ENCODE assay signal across 23 cellular contexts in the genomic region with DNA sequence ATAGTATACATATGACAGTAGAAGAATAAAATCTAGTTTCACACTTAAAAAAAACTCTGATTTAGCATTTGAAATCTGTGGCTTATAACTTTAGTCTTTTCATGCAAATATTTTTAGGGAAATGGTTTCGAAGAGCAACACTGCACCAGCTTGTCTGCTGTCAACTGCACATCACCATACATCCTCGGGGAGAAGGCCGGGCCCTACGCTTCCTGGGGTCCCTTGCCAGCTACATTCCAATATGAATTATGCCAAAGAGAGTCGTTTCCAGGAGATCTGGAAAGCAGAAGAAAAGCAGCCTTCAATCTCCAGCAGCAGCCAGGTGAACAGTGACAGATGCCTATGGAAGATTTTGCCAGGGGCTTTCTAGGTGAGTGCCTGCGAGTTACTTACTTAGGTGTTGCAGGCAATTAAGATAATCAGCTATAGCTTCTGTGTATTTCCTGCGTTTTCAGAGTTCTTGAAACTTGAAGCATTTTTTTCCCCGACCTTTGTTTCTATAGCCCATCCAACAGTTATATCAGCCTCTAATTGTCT.
DNase-seq lines count a peak whose midpoint lies in the region; ATAC-seq and TF ChIP-seq lines count a peak whose summit lies in the region.
"Had no signal": no experiment of that assay in that cellular context is flagged by ENCODE, and none has a peak within 500 bp of the region (broad histone marks: within the 10 kb centered on the region; RNA-seq: fewer than 3 reads in every experiment).

No MANE protein-coding gene starts in this region.

- DNase-seq in ecto neural progenitor cell (ENCODE audit: low spot score) (peak; percentile 48), mesothelial cell of epicardium (ENCODE audit: low spot score in 2 of 2, unreplicated experiment in 2 of 2) (no peak), NCI-H1105 treated with DMSO at 0.1 percent for 48 hours (lab: John Stamatoyannopoulos, UW) (no peak), erythroblast (lab: John Stamatoyannopoulos, UW) (no peak)
- DNase-seq: activated CD4-positive, alpha-beta memory T cell treated with anti-CD3 and anti-CD28 coated beads for 36 hours; activated naive CD4-positive, alpha-beta T cell treated with anti-CD3 and anti-CD28 coated beads, Interleukin-2, amount 10 ng/mL, durations not matched to agents 7 days and 5 days; activated T-cell treated with anti-CD3 and anti-CD28 coated beads, Interleukin-2, amount 50 U/mL, for 24 hours; DMS 273 treated with DMSO at 0.1 percent for 48 hours; glutamatergic neuron; GOT3; NCI-H187 treated with DMSO at 0.1 percent for 48 hours; NCI-H510A treated with DMSO at 0.1 percent for 48 hours; SHP77; T-helper 17 cell; WERI-Rb-1 had no signal

- H3K9me3 Mint-ChIP-seq in mesothelial cell of epicardium: no peaks in the 10 kb centered on the region
- H3K9me3 Mint-ChIP-seq: activated CD4-positive, alpha-beta memory T cell treated with anti-CD3 and anti-CD28 coated beads for 36 hours; activated naive CD4-positive, alpha-beta T cell treated with anti-CD3 and anti-CD28 coated beads, Interleukin-2, amount 10 ng/mL, durations not matched to agents 7 days and 5 days; activated T-cell treated with anti-CD3 and anti-CD28 coated beads, Interleukin-2, amount 50 U/mL, for 24 hours; nephron had no signal

- no peaks in the 10 kb centered on the region for H3K79me2 ChIP-seq in ACC112 (ENCODE audit: control insufficient read depth, insufficient read depth, low read length, unreplicated experiment)

- H2AFZ ChIP-seq in ACC112 (ENCODE audit: low read length, unreplicated experiment): peak overlapping the region; percentile 40

- H3K36me3 ChIP-seq in ACC112 (ENCODE audit: insufficient read depth, low read length) (no peaks in the 10 kb centered on the region), HUES48 (ENCODE audit: control insufficient read depth, insufficient read depth, low read length) (no peaks in the 10 kb centered on the region)
- H3K36me3 ChIP-seq: BLaER1 treated with 17β-estradiol and CSF1 and Interleukin-3, amounts not matched to agents 10 nM and 100 nM; WERI-Rb-1 had no signal

- no peak for ATAC-seq in HG02970 (IDR thresholded peaks at IDR 0.05; ENCODE audit: low FRiP score, unreplicated experiment)
- ATAC-seq in HG02870 (IDR thresholded peaks at IDR 0.05; ENCODE audit: unreplicated experiment): no peak
- ATAC-seq: T-helper 17 cell had no signal

- H3K4me3 Mint-ChIP-seq in mesothelial cell of epicardium: no peak overlapping the region
- H3K4me3 Mint-ChIP-seq: activated CD4-positive, alpha-beta memory T cell treated with anti-CD3 and anti-CD28 coated beads for 36 hours; activated naive CD4-positive, alpha-beta T cell treated with anti-CD3 and anti-CD28 coated beads, Interleukin-2, amount 10 ng/mL, durations not matched to agents 7 days and 5 days; activated T-cell treated with anti-CD3 and anti-CD28 coated beads, Interleukin-2, amount 50 U/mL, for 24 hours; nephron; T-helper 17 cell had no signal

- no peaks in the 10 kb centered on the region for H3K36me3 Mint-ChIP-seq in mesothelial cell of epicardium
- H3K36me3 Mint-ChIP-seq: activated CD4-positive, alpha-beta memory T cell treated with anti-CD3 and anti-CD28 coated beads for 36 hours; activated naive CD4-positive, alpha-beta T cell treated with anti-CD3 and anti-CD28 coated beads, Interleukin-2, amount 10 ng/mL, durations not matched to agents 7 days and 5 days had no signal

- H3K27ac Mint-ChIP-seq in mesothelial cell of epicardium: peak overlapping the region; percentile 87
- H3K27ac Mint-ChIP-seq: activated CD4-positive, alpha-beta memory T cell treated with anti-CD3 and anti-CD28 coated beads for 36 hours; activated naive CD4-positive, alpha-beta T cell treated with anti-CD3 and anti-CD28 coated beads, Interleukin-2, amount 10 ng/mL, durations not matched to agents 7 days and 5 days; activated T-cell treated with anti-CD3 and anti-CD28 coated beads, Interleukin-2, amount 50 U/mL, for 24 hours; nephron; T-helper 17 cell had no signal

- H3K27ac ChIP-seq in ACC112 (ENCODE audit: low read depth, low read length): peak overlapping the region; percentile 71
- peak overlapping the region; percentile 57 for H3K27ac ChIP-seq in HUES48 (ENCODE audit: low read depth, low read length)
- H3K27ac ChIP-seq: BLaER1 treated with 17β-estradiol and CSF1 and Interleukin-3, amounts not matched to agents 10 nM and 100 nM; WERI-Rb-1 had no signal

- TF ChIP-seq CTCF in mesothelial cell of epicardium (IDR thresholded peaks at IDR 0.05; ENCODE audit: unreplicated experiment): no peak

- H3K4me1 Mint-ChIP-seq in mesothelial cell of epicardium: peaks cover 36% of the 10 kb centered on the region
- H3K4me1 Mint-ChIP-seq: activated naive CD4-positive, alpha-beta T cell treated with anti-CD3 and anti-CD28 coated beads, Interleukin-2, amount 10 ng/mL, durations not matched to agents 7 days and 5 days; nephron; T-helper 17 cell had no signal

- H3K4me3 ChIP-seq in ACC112 (ENCODE audit: low read depth, low read length): peak overlapping the region; percentile 55
- H3K4me3 ChIP-seq in HUES48 (ENCODE audit: low read depth, low read length): no peak overlapping the region
- H3K4me3 ChIP-seq: BLaER1 treated with 17β-estradiol and CSF1 and Interleukin-3, amounts not matched to agents 10 nM and 100 nM; coronary artery; lung had no signal

- H3K9ac ChIP-seq in HUES48 (ENCODE audit: low read depth, low read length): no peak overlapping the region
- H3K9ac ChIP-seq: BLaER1 treated with 17β-estradiol and CSF1 and Interleukin-3, amounts not matched to agents 10 nM and 100 nM had no signal

- H3K27me3 ChIP-seq in ACC112 (ENCODE audit: insufficient read depth, low read length) (no peaks in the 10 kb centered on the region), HUES48 (ENCODE audit: control insufficient read depth, insufficient read depth, low read length) (no peaks in the 10 kb centered on the region)
- H3K27me3 ChIP-seq: BLaER1 treated with 17β-estradiol and CSF1 and Interleukin-3, amounts not matched to agents 10 nM and 100 nM had no signal

- H3K4me1 ChIP-seq in ACC112 (ENCODE audit: control insufficient read depth, insufficient read depth, low read length, unreplicated experiment): peaks cover 37% of the 10 kb centered on the region
- peaks cover 9% of the 10 kb centered on the region; the same call in 1 of the 2 replicates for H3K4me1 ChIP-seq in HUES48 (ENCODE audit: control insufficient read depth, insufficient read depth, low read length)
- H3K4me1 ChIP-seq: BLaER1 treated with 17β-estradiol and CSF1 and Interleukin-3, amounts not matched to agents 10 nM and 100 nM had no signal

- no peaks in the 10 kb centered on the region for H3K9me3 ChIP-seq in HUES48 (ENCODE audit: control insufficient read depth, insufficient read depth, low read length)
- H3K9me3 ChIP-seq: BLaER1 treated with 17β-estradiol and CSF1 and Interleukin-3, amounts not matched to agents 10 nM and 100 nM had no signal

- TF ChIP-seq POLR2A in erythroblast (IDR thresholded peaks at IDR 0.05; ENCODE audit: low read length): no peak

- no peaks in the 10 kb centered on the region for H3K27me3 Mint-ChIP-seq in mesothelial cell of epicardium (ENCODE audit: low read depth)
- H3K27me3 Mint-ChIP-seq: activated naive CD4-positive, alpha-beta T cell treated with anti-CD3 and anti-CD28 coated beads, Interleukin-2, amount 10 ng/mL, durations not matched to agents 7 days and 5 days had no signal
